1 cellular context compared by ENCODE assay signal in genomic region chr16:84116720-84117481, GRCh38.
TF ChIP-seq lines count a peak whose summit lies in the region.

MBTPS1 (minus strand) TSS chr16:84116942; CDS start chr16:84101783, 15,159 bp downstream.

TF ChIP-seq in K562, 482 proteins besides CTCF, POLR2A, EP300 and RAD21 (continued from another document):
- TF ChIP-seq FOXP4 (CRISPR knock-in tag; IDR thresholded peaks at IDR 0.05; ENCODE audit: borderline replicate concordance), result no peak
- no peak for TF ChIP-seq PHB (CRISPR knock-in tag; IDR thresholded peaks at IDR 0.05)
- peak; percentile 74 to 89 for TF ChIP-seq MNT (conservative IDR thresholded peaks at IDR 0.05)
- no peak for TF ChIP-seq TFE3 (CRISPR knock-in tag; IDR thresholded peaks at IDR 0.05)
- no peak for TF ChIP-seq DEAF1 (CRISPR knock-in tag; IDR thresholded peaks at IDR 0.05)
- no peak; the same call in 1 of the 2 replicates for TF ChIP-seq STAT5A (IDR thresholded peaks at IDR 0.05; ENCODE audit: borderline replicate concordance, low read length)
